24 cellular contexts compared by ENCODE assay signal in genomic region chr6:106147476-106147875, GRCh38.
"Had no signal": no experiment of that assay in that cellular context is flagged by ENCODE, and none has a peak within 500 bp of the region (broad histone marks: within the 10 kb centered on the region; RNA-seq: fewer than 3 reads in every experiment).

No MANE protein-coding gene starts in this region.

- H3K27me3 ChIP-seq: breast epithelium, neutrophil, pancreas, sigmoid colon, uterus had no signal

- DNase-seq: activated CD4-positive, alpha-beta memory T cell treated with anti-CD3 and anti-CD28 coated beads, Interleukin-2, amount 10 ng/mL, durations not matched to agents 7 days and 5 days; activated CD4-positive, alpha-beta T cell treated with anti-CD3 and anti-CD28 coated beads for 1 hour; activated CD4-positive, alpha-beta T cell treated with anti-CD3 and anti-CD28 coated beads, Interleukin-2, amount 10 ng/mL, durations not matched to agents 7 days and 5 days; activated naive CD8-positive, alpha-beta T cell treated with anti-CD3 and anti-CD28 coated beads, Interleukin-2, amount 50 U/mL, for 24 hours; amygdala; dermis blood vessel endothelial cell; effector CD4-positive, alpha-beta T cell; left ventricle myocardium inferior; mucosa of descending colon; pancreas; sigmoid colon; small intestine; stimulated activated CD4-positive, alpha-beta T cell treated with anti-CD3 and anti-CD28 coated beads, Interleukin-4, amount 100 ng/mL, for 24 hours; T-helper 2 cell; trophoblast cell; uterus had no signal

- H3K9me3 ChIP-seq: breast epithelium, esophagus muscularis mucosa, left ventricle myocardium inferior, mucosa of descending colon, neutrophil, pancreas, prostate gland, sigmoid colon, thoracic aorta, uterus had no signal

- H3K27ac ChIP-seq: breast epithelium, esophagus muscularis mucosa, left ventricle myocardium inferior, neutrophil, pancreas, prostate gland, sigmoid colon, thoracic aorta, uterus had no signal

- H3K4me1 ChIP-seq: breast epithelium, esophagus muscularis mucosa, left ventricle myocardium inferior, pancreas, prostate gland, sigmoid colon, uterus had no signal

- ATAC-seq: activated naive CD8-positive, alpha-beta T cell treated with anti-CD3 and anti-CD28 coated beads, Interleukin-2, amount 50 U/mL, for 24 hours; mucosa of descending colon; pancreas; stimulated activated effector memory CD8-positive, alpha-beta T cell treated with anti-CD3 and anti-CD28 coated beads, Interleukin-12 subunit alpha, Interleukin-12 subunit beta, amount 100 ng/mL, for 72 hours; WTC11 had no signal

- H3K4me3 ChIP-seq: breast epithelium, esophagus muscularis mucosa, left ventricle myocardium inferior, lung, mucosa of descending colon, pancreas, prostate gland, sigmoid colon, thoracic aorta, uterus had no signal

- H3K36me3 ChIP-seq: breast epithelium, esophagus muscularis mucosa, left ventricle myocardium inferior, neutrophil, pancreas, prostate gland, sigmoid colon, thoracic aorta, uterus had no signal
